Comparison of ENCODE assay signal across 13 cellular contexts in the genomic region with DNA sequence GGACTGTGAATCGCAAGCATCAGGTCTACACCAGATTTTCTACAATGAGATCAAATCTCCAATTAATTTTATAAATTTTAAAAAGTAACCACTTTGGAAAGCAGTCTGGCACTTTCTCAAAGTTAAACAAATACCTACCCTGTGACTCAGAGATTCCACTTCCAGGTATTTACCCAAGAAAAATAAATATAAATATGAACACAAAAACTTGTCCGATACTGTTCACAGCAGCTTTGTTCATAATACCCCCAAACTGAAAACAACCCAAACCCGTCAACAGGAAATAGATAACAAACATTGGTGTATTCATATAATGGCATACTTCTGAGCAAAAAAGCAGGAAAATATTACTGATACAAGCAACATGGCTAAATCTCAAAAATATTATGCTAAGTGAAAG. TPM values are rescaled to one million over a fixed set of nuclear protein-coding genes. Genes with fewer than 3 reads are reported as not detected.
DNase-seq lines count a peak whose midpoint lies in the region; TF ChIP-seq lines count a peak whose summit lies in the region.
"Had no signal": no experiment of that assay in that cellular context is flagged by ENCODE, and none has a peak within 500 bp of the region (broad histone marks: within the 10 kb centered on the region; RNA-seq: fewer than 3 reads in every experiment).

No MANE protein-coding gene starts in this region.

- H3K27ac ChIP-seq in left ventricle myocardium inferior (replicated peaks) (peak overlapping the region; percentile 22), muscle layer of duodenum (ENCODE audit: low read length) (peak overlapping the region; percentile 68), substantia nigra (ENCODE audit: low read depth, low read length, poor library complexity, severe bottlenecking) (no peak overlapping the region)
- H3K27ac ChIP-seq: HL-60 had no signal

- TF ChIP-seq CTCF in left ventricle myocardium inferior (IDR thresholded peaks at IDR 0.05; ENCODE audit: borderline replicate concordance) = no peak

- no peaks in the 10 kb centered on the region for H3K27me3 Mint-ChIP-seq in activated naive CD8-positive, alpha-beta T cell treated with anti-CD3 and anti-CD28 coated beads for 36 hours

- H3K36me3 ChIP-seq in left ventricle myocardium inferior (peaks cover 17% of the 10 kb centered on the region), muscle layer of duodenum (ENCODE audit: control insufficient read depth in 1 of 2, insufficient read depth in 2 of 2, low read length in 2 of 2) (peaks cover 7 to 10% of the 10 kb centered on the region in 2 donors), MG63 (peaks cover 17% of the 10 kb centered on the region)

- intact Hi-C loops in left ventricle myocardium inferior (cut with micrococcal nuclease) (no loop called here), cardiac septum (cut with DNase I) (no loop called here)

- no peak overlapping the region for H3K27ac Mint-ChIP-seq in activated naive CD8-positive, alpha-beta T cell treated with anti-CD3 and anti-CD28 coated beads for 36 hours

- no peak overlapping the region for H3K4me3 Mint-ChIP-seq in activated naive CD8-positive, alpha-beta T cell treated with anti-CD3 and anti-CD28 coated beads for 36 hours
- H3K4me3 Mint-ChIP-seq: neural crest cell had no signal

- DNase-seq in left ventricle myocardium inferior = no peak
- no peak for DNase-seq in cardiac septum (ENCODE audit: low spot score)
- peak; percentile 25 to 67 for DNase-seq in dermis microvascular lymphatic vessel endothelial cell (ENCODE audit: low read depth in 2 of 2)
- DNase-seq in MG63 = no peak
- no peak for DNase-seq in substantia nigra (lab: John Stamatoyannopoulos, UW)
- no peak for DNase-seq in NCI-H510A treated with DMSO at 0.1 percent for 48 hours (lab: John Stamatoyannopoulos, UW)
- no peak for DNase-seq in activated naive CD8-positive, alpha-beta T cell treated with anti-CD3 and anti-CD28 coated beads for 36 hours
- DNase-seq: caudate nucleus, NCI-H524 treated with DMSO at 0.1 percent for 48 hours, SHP77 had no signal

- H3K27me3 ChIP-seq in left ventricle myocardium inferior (ENCODE audit: low read depth) = no peaks in the 10 kb centered on the region
- no peaks in the 10 kb centered on the region for H3K27me3 ChIP-seq in muscle layer of duodenum (ENCODE audit: low read depth, low read length)
- H3K27me3 ChIP-seq in MG63 = no peaks in the 10 kb centered on the region

- H3K4me1 Mint-ChIP-seq in activated naive CD8-positive, alpha-beta T cell treated with anti-CD3 and anti-CD28 coated beads for 36 hours = peaks cover 39% of the 10 kb centered on the region

- H3K9me3 ChIP-seq in left ventricle myocardium inferior (replicated peaks) (no peaks in the 10 kb centered on the region), muscle layer of duodenum (ENCODE audit: control insufficient read depth in 1 of 2, low read length in 2 of 2) (no peaks in the 10 kb centered on the region), MG63 (no peaks in the 10 kb centered on the region)

- H3K4me3 ChIP-seq in left ventricle myocardium inferior (no peak overlapping the region), muscle layer of duodenum (ENCODE audit: low read depth in 1 of 2, low read length in 2 of 2) (no peak overlapping the region), MG63 (no peak overlapping the region)

- H3K36me3 Mint-ChIP-seq in activated naive CD8-positive, alpha-beta T cell treated with anti-CD3 and anti-CD28 coated beads for 36 hours = peaks cover 6% of the 10 kb centered on the region

- H3K4me1 ChIP-seq in left ventricle myocardium inferior (peaks cover 81% of the 10 kb centered on the region), muscle layer of duodenum (ENCODE audit: control insufficient read depth in 1 of 2, insufficient read depth in 2 of 2, low read length in 2 of 2) (peaks cover 30 to 54% of the 10 kb centered on the region in 2 donors)

- H3K9me3 Mint-ChIP-seq in activated naive CD8-positive, alpha-beta T cell treated with anti-CD3 and anti-CD28 coated beads for 36 hours = no peaks in the 10 kb centered on the region
- H3K9me3 Mint-ChIP-seq: neural crest cell had no signal

RNA-seq across cellular contexts. Expression of a gene that starts 12.1 kb away (rescaled TPM):
- 36.8 TPM for total RNA-seq in left ventricle myocardium inferior
- total RNA-seq in cardiac septum = 43.7 TPM
- total RNA-seq in dermis microvascular lymphatic vessel endothelial cell = 32.5 and 39.4 TPM in 2 replicates
- 27.6 and 32.5 TPM in 2 replicates for total RNA-seq in MG63 (2014; rRNA removed; shearing (Covaris generic); ENCODE audit: low replicate concordance)
- total RNA-seq in activated naive CD8-positive, alpha-beta T cell treated with anti-CD3 and anti-CD28 coated beads for 36 hours = 10 to 100 TPM; 27.4 to 30.0 TPM

RNA-seq across cellular contexts. Expression of a gene that starts 28.4 kb away (rescaled TPM):
- total RNA-seq in left ventricle myocardium inferior (10.0 TPM), cardiac septum (8.3 TPM), dermis microvascular lymphatic vessel endothelial cell (17.5 and 32.0 TPM in 2 replicates)
- 4.2 and 4.4 TPM in 2 replicates for total RNA-seq in MG63 (2014; rRNA removed; shearing (Covaris generic); ENCODE audit: low replicate concordance)
- 1 to 10 TPM; 2.4 to 3.3 TPM for total RNA-seq in activated naive CD8-positive, alpha-beta T cell treated with anti-CD3 and anti-CD28 coated beads for 36 hours

Comparison
In these comparisons a context has a peak if more than half of its experiments do, and no peak if none do; other contexts are left out.
1. DNase-seq: peak in dermis microvascular lymphatic vessel endothelial cell (2 of 2); none in left ventricle myocardium inferior (single experiment), cardiac septum (single experiment), MG63 (single experiment), substantia nigra (0 of 49), NCI-H510A treated with DMSO at 0.1 percent for 48 hours (single experiment) and activated naive CD8-positive, alpha-beta T cell treated with anti-CD3 and anti-CD28 coated beads for 36 hours (single experiment).